19 cellular contexts compared by ENCODE assay signal in genomic region chr9:14706530-14707140, GRCh38. TPM values are rescaled to one million over a fixed set of nuclear protein-coding genes. Genes with fewer than 3 reads are reported as not detected.
DNase-seq lines count a peak whose midpoint lies in the region; ATAC-seq, FAIRE-seq and TF ChIP-seq lines count a peak whose summit lies in the region.
"Had no signal": no experiment of that assay in that cellular context is flagged by ENCODE, and none has a peak within 500 bp of the region (broad histone marks: within the 10 kb centered on the region; RNA-seq: fewer than 3 reads in every experiment).

No MANE protein-coding gene starts in this region.

- peak overlapping the region in 2 of 4 donors; percentile 30 to 38 for H3K4me3 Mint-ChIP-seq in IgD-negative memory B cell
- no peak overlapping the region for H3K4me3 Mint-ChIP-seq in activated T-cell treated with anti-CD3 and anti-CD28 coated beads, Interleukin-2, amount 50 U/mL, for 72 hours
- no peak overlapping the region for H3K4me3 Mint-ChIP-seq in GM23338
- H3K4me3 Mint-ChIP-seq: activated CD4-positive, alpha-beta memory T cell treated with anti-CD3 and anti-CD28 coated beads for 36 hours; effector memory CD8-positive, alpha-beta T cell had no signal

- H3K4me1 ChIP-seq in mesendoderm (ENCODE audit: control insufficient read depth, low read depth, low read length) (no peaks in the 10 kb centered on the region), GM23338 (ENCODE audit: insufficient read depth) (0 out of 2 replicates have a peak, but pooled peaks cover 6% of the 10 kb centered on the region)
- H3K4me1 ChIP-seq: gastroesophageal sphincter, upper lobe of right lung had no signal

- H3K4me1 Mint-ChIP-seq in IgD-negative memory B cell (peaks cover 6 to 15% (median 8%) of the 10 kb centered on the region in 3 donors), GM23338 (peaks cover 4% of the 10 kb centered on the region; the same call in 2 of the 3 replicates)
- H3K4me1 Mint-ChIP-seq in activated T-cell treated with anti-CD3 and anti-CD28 coated beads, Interleukin-2, amount 50 U/mL, for 72 hours (ENCODE audit: low read depth): no peaks in the 10 kb centered on the region

- no peaks in the 10 kb centered on the region for H3K27me3 Mint-ChIP-seq in IgD-negative memory B cell
- peaks cover 38% of the 10 kb centered on the region for H3K27me3 Mint-ChIP-seq in activated T-cell treated with anti-CD3 and anti-CD28 coated beads, Interleukin-2, amount 50 U/mL, for 72 hours (ENCODE audit: low read depth)
- peaks cover 1% of the 10 kb centered on the region for H3K27me3 Mint-ChIP-seq in GM23338 (ENCODE audit: insufficient read depth, low read depth, poor library complexity)

- H3K79me2 ChIP-seq in mesendoderm (ENCODE audit: control insufficient read depth, insufficient read depth, low read length) (no peaks in the 10 kb centered on the region), GM23338 (replicated peaks; ENCODE audit: insufficient read depth) (no peaks in the 10 kb centered on the region)

- H3K4me2 ChIP-seq in mesendoderm (ENCODE audit: low read length): no peak overlapping the region
- H3K4me2 ChIP-seq in GM23338: no peak overlapping the region

- no peak overlapping the region for H4K8ac ChIP-seq in mesendoderm (ENCODE audit: low read depth, low read length)

- H3K56ac ChIP-seq in mesendoderm (ENCODE audit: low read length): no peak overlapping the region

- WGBS in mesendoderm (ENCODE audit: extremely low coverage, insufficient coverage, low lambda C conversion rate): no CpG with 5 or more reads among the region's 5 CpGs

- no peak overlapping the region for H3K27ac ChIP-seq in mesendoderm (ENCODE audit: low read depth, low read length)
- no peak overlapping the region for H3K27ac ChIP-seq in GM23338 (ENCODE audit: low read depth)
- H3K27ac ChIP-seq: gastroesophageal sphincter, upper lobe of right lung had no signal

- no peak for TF ChIP-seq POLR2A in GM12892 (IDR thresholded peaks at IDR 0.05; ENCODE audit: low read depth, low read length)

- no peaks in the 10 kb centered on the region for H3F3A ChIP-seq in GM23338 (replicated peaks; ENCODE audit: low read depth)

- no peak overlapping the region for H3K9ac ChIP-seq in mesendoderm (ENCODE audit: low read length)

- no peak overlapping the region for H2BK5ac ChIP-seq in mesendoderm (ENCODE audit: low read length)

- H4K20me1 ChIP-seq in GM23338 (replicated peaks; ENCODE audit: insufficient read depth): no peaks in the 10 kb centered on the region

- peak; percentile 48 for ATAC-seq in GM19452 (IDR thresholded peaks at IDR 0.05; ENCODE audit: unreplicated experiment)
- peak; percentile 76 for ATAC-seq in HG02840 (IDR thresholded peaks at IDR 0.05; ENCODE audit: low FRiP score, unreplicated experiment)
- ATAC-seq in activated T-cell treated with anti-CD3 and anti-CD28 coated beads, Interleukin-2, amount 50 U/mL, for 72 hours (replicated peaks in 1 of 2): no peak
- no peak for ATAC-seq in GM23338
- ATAC-seq: effector memory CD8-positive, alpha-beta T cell; gastroesophageal sphincter; upper lobe of right lung had no signal

- no peak overlapping the region for H2AK5ac ChIP-seq in mesendoderm (ENCODE audit: low read length)

- peaks cover 6 to 18% (median 11%) of the 10 kb centered on the region in 3 donors for H3K9me3 Mint-ChIP-seq in IgD-negative memory B cell
- H3K9me3 Mint-ChIP-seq in activated T-cell treated with anti-CD3 and anti-CD28 coated beads, Interleukin-2, amount 50 U/mL, for 72 hours: peaks cover 6 to 16% of the 10 kb centered on the region in 2 donors
- H3K9me3 Mint-ChIP-seq in GM23338: peaks cover 4% of the 10 kb centered on the region

- H2AFZ ChIP-seq in GM23338: no peak overlapping the region

- H3K27ac Mint-ChIP-seq in IgD-negative memory B cell (peak overlapping the region in 2 of 3 donors; percentile 28 to 52), GM23338 (no peak overlapping the region)
- no peak overlapping the region for H3K27ac Mint-ChIP-seq in activated T-cell treated with anti-CD3 and anti-CD28 coated beads, Interleukin-2, amount 50 U/mL, for 72 hours
- H3K27ac Mint-ChIP-seq: activated CD4-positive, alpha-beta memory T cell treated with anti-CD3 and anti-CD28 coated beads for 36 hours; effector memory CD8-positive, alpha-beta T cell had no signal

- H3K27me3 ChIP-seq in mesendoderm (ENCODE audit: insufficient read depth, low read length, poor library complexity) (no peaks in the 10 kb centered on the region), GM23338 (ENCODE audit: insufficient read depth) (no peaks in the 10 kb centered on the region)

- no peak for TF ChIP-seq CTCF in GM23338 (conservative IDR thresholded peaks at IDR 0.05; ENCODE audit: low read depth in 2 of 2)

- H4K5ac ChIP-seq in mesendoderm (ENCODE audit: low read length): no peak overlapping the region

- no peak overlapping the region for H3K4me3 ChIP-seq in mesendoderm (ENCODE audit: low read length)
- no peak overlapping the region for H3K4me3 ChIP-seq in GM23338
- H3K4me3 ChIP-seq: gastroesophageal sphincter, upper lobe of right lung had no signal

- no peak for DNase-seq in GM12892 (ENCODE audit: insufficient read length)
- DNase-seq in HK-2 (ENCODE audit: unreplicated experiment): no peak
- DNase-seq in mesendoderm: no peak
- no peak for DNase-seq in activated T-cell treated with anti-CD3 and anti-CD28 coated beads, Interleukin-2, amount 50 U/mL, for 72 hours
- no peak for DNase-seq in GM23338 (ENCODE audit: low spot score)
- DNase-seq: activated CD4-positive, alpha-beta memory T cell treated with anti-CD3 and anti-CD28 coated beads for 36 hours; activated effector memory CD4-positive, alpha-beta T cell treated with anti-CD3 and anti-CD28 coated beads, Interleukin-2, amount 50 U/mL, for 16 hours; effector memory CD8-positive, alpha-beta T cell; islet precursor cell; T-helper 2 cell; upper lobe of right lung had no signal

- no peak overlapping the region for H2BK15ac ChIP-seq in mesendoderm (replicated peaks; ENCODE audit: low read depth)

- H3K36me3 ChIP-seq in mesendoderm (ENCODE audit: control insufficient read depth, insufficient read depth, low read length) (peaks cover 6% of the 10 kb centered on the region), GM23338 (ENCODE audit: insufficient read depth) (no peaks in the 10 kb centered on the region)
- H3K36me3 ChIP-seq: gastroesophageal sphincter, upper lobe of right lung had no signal

- no peak overlapping the region for H2BK120ac ChIP-seq in mesendoderm (ENCODE audit: low read depth, low read length)

- no peak overlapping the region for H3K23ac ChIP-seq in mesendoderm (ENCODE audit: low read length)

- H3K79me1 ChIP-seq in mesendoderm (ENCODE audit: low read length): no peaks in the 10 kb centered on the region

- no peaks in the 10 kb centered on the region for H3K9me2 ChIP-seq in GM23338 (ENCODE audit: insufficient read depth)

- no peak overlapping the region for H3K18ac ChIP-seq in mesendoderm (ENCODE audit: low read length)

- H3K36me3 Mint-ChIP-seq in IgD-negative memory B cell (peaks cover 2% of the 10 kb centered on the region), GM23338 (ENCODE audit: low read depth) (peaks cover 4% of the 10 kb centered on the region; the same call in 1 of the 3 replicates)
- H3K36me3 Mint-ChIP-seq in activated T-cell treated with anti-CD3 and anti-CD28 coated beads, Interleukin-2, amount 50 U/mL, for 72 hours (ENCODE audit: insufficient read depth in 2 of 2): peaks cover 13 to 16% of the 10 kb centered on the region in 2 donors

- no peak overlapping the region for H3K4ac ChIP-seq in mesendoderm (ENCODE audit: low read depth, low read length)

- FAIRE-seq in GM12892 (lab: Jason Lieb, UNC): peak; percentile 44
- FAIRE-seq: H1 had no signal

TF ChIP-seq in GM23338, 12 proteins besides CTCF, POLR2A, EP300 and RAD21 (continues in another document):
- no peak for TF ChIP-seq ZNF114 (CRISPR knock-in tag; IDR thresholded peaks at IDR 0.05)
- TF ChIP-seq REST (IDR thresholded peaks at IDR 0.05; ENCODE audit: unreplicated experiment): no peak

RNA-seq across cellular contexts. Expression of gene ZDHHC21, which starts 13.4 kb away (rescaled TPM):
- polyA plus RNA-seq in GM12892 (2012; ENCODE audit: missing spikeins): 8.8 TPM
- 4.0 TPM for polyA plus RNA-seq in IgD-negative memory B cell
- polyA plus RNA-seq in mesendoderm (2013, experiment 1 of 2): 4.9 TPM
- polyA plus RNA-seq in mesendoderm (2013, experiment 2 of 2): 5.0 TPM
- 1 to 10 TPM; 7.4 to 7.8 TPM for total RNA-seq in activated T-cell treated with anti-CD3 and anti-CD28 coated beads, Interleukin-2, amount 50 U/mL, for 72 hours
- total RNA-seq in GM23338 (2014; rRNA removed; shearing (Covaris generic)): 9.9 and 13.5 TPM in 2 replicates
- polyA plus RNA-seq in GM23338 (2016; fragmentation: Nextera tagmentation; extraction: Ambion mirVana): 3.3 and 4.0 TPM in 2 replicates

RNA-seq across cellular contexts. Expression of gene CER1, which starts 15.9 kb away (rescaled TPM):
- polyA plus RNA-seq in GM12892 (2012; ENCODE audit: missing spikeins): not detected
- polyA plus RNA-seq in IgD-negative memory B cell: not detected
- polyA plus RNA-seq in mesendoderm (2013, experiment 1 of 2): 779 TPM
- polyA plus RNA-seq in mesendoderm (2013, experiment 2 of 2): 727 TPM
- total RNA-seq in activated T-cell treated with anti-CD3 and anti-CD28 coated beads, Interleukin-2, amount 50 U/mL, for 72 hours: not detected
- total RNA-seq in GM23338 (2014; rRNA removed; shearing (Covaris generic)): 2.4 and 4.4 TPM in 2 replicates
- 0.73 and 0.90 TPM in 2 replicates for polyA plus RNA-seq in GM23338 (2016; fragmentation: Nextera tagmentation; extraction: Ambion mirVana)
- total RNA-seq: activated CD4-positive, alpha-beta memory T cell treated with anti-CD3 and anti-CD28 coated beads for 36 hours; gastroesophageal sphincter; M059J; mucosa of gallbladder; posterior vena cava; upper lobe of right lung had no signal

Comparison
In these comparisons a context has a peak if more than half of its experiments do, and no peak if none do; other contexts are left out.
1. ATAC-seq: peak in GM19452 (single experiment) and HG02840 (single experiment); none in activated T-cell treated with anti-CD3 and anti-CD28 coated beads, Interleukin-2, amount 50 U/mL, for 72 hours (0 of 2) and GM23338 (single experiment).
2. H3K27ac Mint-ChIP-seq: peak in IgD-negative memory B cell (2 of 3); none in activated T-cell treated with anti-CD3 and anti-CD28 coated beads, Interleukin-2, amount 50 U/mL, for 72 hours (single experiment) and GM23338 (single experiment).